In genomic region chr15:75844629-75845390, GRCh38 we compare ENCODE assay signal across 8 cellular contexts. TPM values are rescaled to one million over a fixed set of nuclear protein-coding genes. Genes with fewer than 3 reads are reported as not detected.
DNase-seq lines count a peak whose midpoint lies in the region; ATAC-seq and TF ChIP-seq lines count a peak whose summit lies in the region.

No MANE protein-coding gene starts in this region.

- H3K27me3 ChIP-seq in CD4-positive, alpha-beta T cell (ENCODE audit: control insufficient read depth, insufficient read depth, low read length), result no peaks in the 10 kb centered on the region
- peaks cover 19% of the 10 kb centered on the region for H3K27me3 ChIP-seq in NT2/D1 (ENCODE audit: insufficient read depth, insufficient read length)

- peaks cover 2% of the 10 kb centered on the region for H3K4me1 ChIP-seq in NT2/D1 (ENCODE audit: insufficient read depth, insufficient read length)

- intact Hi-C loops in CD4-positive, alpha-beta T cell (cut with DNase I, micrococcal nuclease), result loop anchor here (2.0 kb wide), 3 partner anchors 18 to 60 kb away; partner anchors contain the start of gene FBXO22 (in 1 of the 2)
- intact Hi-C loops in dendritic cell treated with granulocyte-macrophage colony-stimulating factor and Interleukin-4, amounts not matched to agents 40 ng/mL and 50 ng/mL, for 4 days (cut with micrococcal nuclease), result loop anchor here (10.0 kb wide), 1 partner anchor 60 kb away; the partner anchor contains the start of gene FBXO22

- H3K36me3 ChIP-seq in NT2/D1 (ENCODE audit: insufficient read depth, insufficient read length, low read length), result peaks cover 17% of the 10 kb centered on the region

- no peaks in the 10 kb centered on the region for H3K9me3 Mint-ChIP-seq in CD4-positive, alpha-beta T cell
- H3K9me3 Mint-ChIP-seq in dendritic cell treated with granulocyte-macrophage colony-stimulating factor and Interleukin-4, amounts not matched to agents 40 ng/mL and 50 ng/mL, for 4 days, result no peaks in the 10 kb centered on the region
- no peaks in the 10 kb centered on the region for H3K9me3 Mint-ChIP-seq in nephron

- peaks cover 5% of the 10 kb centered on the region for H3K36me3 Mint-ChIP-seq in CD4-positive, alpha-beta T cell (ENCODE audit: low read depth)
- H3K36me3 Mint-ChIP-seq in dendritic cell treated with granulocyte-macrophage colony-stimulating factor and Interleukin-4, amounts not matched to agents 40 ng/mL and 50 ng/mL, for 4 days (ENCODE audit: low read depth), result peaks cover 12% of the 10 kb centered on the region
- peaks cover 14% of the 10 kb centered on the region for H3K36me3 Mint-ChIP-seq in nephron (ENCODE audit: low read depth)

- no peaks in the 10 kb centered on the region for H3K27me3 Mint-ChIP-seq in CD4-positive, alpha-beta T cell
- H3K27me3 Mint-ChIP-seq in dendritic cell treated with granulocyte-macrophage colony-stimulating factor and Interleukin-4, amounts not matched to agents 40 ng/mL and 50 ng/mL, for 4 days, result no peaks in the 10 kb centered on the region
- H3K27me3 Mint-ChIP-seq in nephron (ENCODE audit: low read depth), result no peaks in the 10 kb centered on the region

- H3K4me3 Mint-ChIP-seq in CD4-positive, alpha-beta T cell, result peak overlapping the region; percentile 93
- peak overlapping the region; percentile 92 for H3K4me3 Mint-ChIP-seq in dendritic cell treated with granulocyte-macrophage colony-stimulating factor and Interleukin-4, amounts not matched to agents 40 ng/mL and 50 ng/mL, for 4 days
- peak overlapping the region; percentile 87 to 95 (median 91) for H3K4me3 Mint-ChIP-seq in nephron

- CTCF ChIA-PET in CD4-positive, alpha-beta T cell (lab: Charles Lee), result no interaction called here

- peaks cover 63% of the 10 kb centered on the region for H3K4me1 Mint-ChIP-seq in CD4-positive, alpha-beta T cell (ENCODE audit: low read depth)
- H3K4me1 Mint-ChIP-seq in dendritic cell treated with granulocyte-macrophage colony-stimulating factor and Interleukin-4, amounts not matched to agents 40 ng/mL and 50 ng/mL, for 4 days (ENCODE audit: low read depth), result peaks cover 51% of the 10 kb centered on the region
- H3K4me1 Mint-ChIP-seq in nephron, result peaks cover 63% of the 10 kb centered on the region

- H3K9ac ChIP-seq in NT2/D1 (ENCODE audit: insufficient read length, low read depth), result peak overlapping the region; percentile 99

- DNase-seq in CD4-positive, alpha-beta T cell, result peak in 6 of 10 experiments; percentile 4 to 18 (median 10)
- DNase-seq in NT2/D1 (ENCODE audit: low read depth, low spot score) (no peak), nucleus accumbens (lab: John Stamatoyannopoulos, UW) (no peak), NCI-H2029 (lab: John Stamatoyannopoulos, UW) (no peak), cerebellar nuclear complex (lab: John Stamatoyannopoulos, UW) (no peak)

- peak overlapping the region; percentile 91 for H3K27ac Mint-ChIP-seq in CD4-positive, alpha-beta T cell
- peak overlapping the region; percentile 88 for H3K27ac Mint-ChIP-seq in dendritic cell treated with granulocyte-macrophage colony-stimulating factor and Interleukin-4, amounts not matched to agents 40 ng/mL and 50 ng/mL, for 4 days
- H3K27ac Mint-ChIP-seq in nephron, result peak overlapping the region; percentile 87 to 90 (median 90)

- POLR2A ChIA-PET in CD4-positive, alpha-beta T cell (lab: Charles Lee), result interaction anchor here (0.6 to 3.1 kb wide), 10 partner anchors 16 to 476 kb away, joined by 3 to 26 read pairs (median 4); partner anchors contain the start of genes FBXO22, MAN2C1, SIN3A and SNUPN

- no peak for TF ChIP-seq CTCF in CD4-positive, alpha-beta T cell (IDR thresholded peaks at IDR 0.05)
- TF ChIP-seq CTCF in nephron (IDR thresholded peaks at IDR 0.05; ENCODE audit: unreplicated experiment in 3 of 3), result no peak

- peak overlapping the region; percentile 98 for H3K4me3 ChIP-seq in NT2/D1 (ENCODE audit: insufficient read length, low read depth)

- H3K27ac ChIP-seq in CD4-positive, alpha-beta T cell (ENCODE audit: low read depth, low read length), result peak overlapping the region; percentile 60

- peak; percentile 24 for ATAC-seq in CD4-positive, alpha-beta T cell (ENCODE audit: poor library complexity)
- ATAC-seq in GM21576 (IDR thresholded peaks at IDR 0.05; ENCODE audit: unreplicated experiment), result no peak

- H3K9me3 ChIP-seq in CD4-positive, alpha-beta T cell (ENCODE audit: control insufficient read depth, low read length), result no peaks in the 10 kb centered on the region
- H3K9me3 ChIP-seq in NT2/D1 (ENCODE audit: insufficient read depth, low read length), result no peaks in the 10 kb centered on the region

RNA-seq across cellular contexts. Expression of gene UBE2Q2, which starts 1.6 kb away (rescaled TPM):
- total RNA-seq in CD4-positive, alpha-beta T cell, result 10 to 100 TPM; 29.3 to 33.5 TPM

RNA-seq across cellular contexts. Expression of gene FBXO22, which starts 58.9 kb away (rescaled TPM):
- 1 to 10 TPM; 5.4 to 7.4 TPM for total RNA-seq in CD4-positive, alpha-beta T cell

Comparison
In these comparisons a context has a peak if more than half of its experiments do, and no peak if none do; other contexts are left out.
1. DNase-seq: peak in CD4-positive, alpha-beta T cell (6 of 10); none in NT2/D1 (single experiment), nucleus accumbens (0 of 56), NCI-H2029 (single experiment) and cerebellar nuclear complex (0 of 2).
2. Peak in every context shown above with its lines, with median percentiles within 50 percentile points of each other: H3K27ac Mint-ChIP-seq and H3K4me3 Mint-ChIP-seq.